Comparison of ENCODE assay signal across 27 cellular contexts in genomic region chr20:2698186-2698817, GRCh38. TPM values are rescaled to one million over a fixed set of nuclear protein-coding genes. Genes with fewer than 3 reads are reported as not detected.
A peak's percentile ranks its signal among the peaks of the same experiment; 100 is the strongest.
DNase-seq lines count a peak whose midpoint lies in the region; ATAC-seq and TF ChIP-seq lines count a peak whose summit lies in the region.
"Had no signal": no experiment of that assay in that cellular context is flagged by ENCODE, and none has a peak within 500 bp of the region (broad histone marks: within the 10 kb centered on the region; RNA-seq: fewer than 3 reads in every experiment).

No MANE protein-coding gene starts in this region.

- H3K79me1 ChIP-seq in neuronal stem cell (ENCODE audit: low read depth, low read length), result no peaks in the 10 kb centered on the region

- H2BK15ac ChIP-seq in neuronal stem cell (ENCODE audit: low read length), result no peak overlapping the region

- H3K9me3 ChIP-seq in neuronal stem cell (replicated peaks in 1 of 2; ENCODE audit: control insufficient read depth in 2 of 2, insufficient read depth in 1 of 2, low read depth in 1 of 2, low read length in 2 of 2), result no peaks in the 10 kb centered on the region
- no peaks in the 10 kb centered on the region for H3K9me3 ChIP-seq in mucosa of descending colon
- H3K9me3 ChIP-seq: esophagus squamous epithelium, thoracic aorta had no signal

- intact Hi-C loops in mucosa of descending colon (cut with DNase I, micrococcal nuclease), result no loop called here

- H4K91ac ChIP-seq in neuronal stem cell (ENCODE audit: low read depth, low read length, poor library complexity), result no peak overlapping the region

- H3K27me3 Mint-ChIP-seq in activated T-cell treated with anti-CD3 and anti-CD28 coated beads, Interleukin-2, amount 50 U/mL, for 24 hours, result peaks cover 31% of the 10 kb centered on the region
- peaks cover 64% of the 10 kb centered on the region for H3K27me3 Mint-ChIP-seq in type B pancreatic cell

- H3K27ac Mint-ChIP-seq in activated T-cell treated with anti-CD3 and anti-CD28 coated beads, Interleukin-2, amount 50 U/mL, for 24 hours, result no peak overlapping the region
- no peak overlapping the region for H3K27ac Mint-ChIP-seq in type B pancreatic cell
- H3K27ac Mint-ChIP-seq: activated CD8-positive, alpha-beta T cell treated with anti-CD3 and anti-CD28 coated beads for 36 hours; CD4-positive, alpha-beta memory T cell; natural killer cell; T-helper 2 cell treated with Interferon-gamma antibody and Interleukin-4, amounts not matched to agents 5 μg/mL and 100 μg/mL, for 36 hours had no signal

- H3K36me3 ChIP-seq in neuronal stem cell (replicated peaks in 1 of 2; ENCODE audit: control insufficient read depth in 2 of 2, insufficient read depth in 2 of 2, low read length in 2 of 2) (no peaks in the 10 kb centered on the region), mucosa of descending colon (ENCODE audit: low read depth) (no peaks in the 10 kb centered on the region)
- H3K36me3 ChIP-seq: esophagus squamous epithelium, thoracic aorta had no signal

- H3K4me1 ChIP-seq in neuronal stem cell (ENCODE audit: control insufficient read depth in 2 of 2, insufficient read depth in 1 of 2, low read depth in 1 of 2, low read length in 2 of 2) (peaks cover 12 to 18% of the 10 kb centered on the region in 2 donors), mucosa of descending colon (ENCODE audit: low read depth) (peaks cover 8% of the 10 kb centered on the region)
- H3K4me1 ChIP-seq: foreskin keratinocyte had no signal

- ATAC-seq in HG02798 (IDR thresholded peaks at IDR 0.05; ENCODE audit: poor library complexity, unreplicated experiment) (no peak), mucosa of descending colon (no peak)
- ATAC-seq: activated CD8-positive, alpha-beta T cell treated with anti-CD3 and anti-CD28 coated beads for 36 hours; activated T-cell treated with anti-CD3 and anti-CD28 coated beads, Interleukin-2, amount 50 U/mL, for 4 hours; foreskin keratinocyte; natural killer cell had no signal

- WGBS in neuronal stem cell (ENCODE audit: extremely low coverage in 2 of 2, insufficient read length in 2 of 2, insufficient replicate concordance in 1 of 2), 2 donors, result no CpG with 5 or more reads among the region's 4 CpGs

- no peaks in the 10 kb centered on the region for H3K36me3 Mint-ChIP-seq in activated T-cell treated with anti-CD3 and anti-CD28 coated beads, Interleukin-2, amount 50 U/mL, for 24 hours (ENCODE audit: low read depth)
- no peaks in the 10 kb centered on the region for H3K36me3 Mint-ChIP-seq in type B pancreatic cell
- H3K36me3 Mint-ChIP-seq: CD4-positive, alpha-beta memory T cell; natural killer cell had no signal

- H3K9me3 Mint-ChIP-seq in activated T-cell treated with anti-CD3 and anti-CD28 coated beads, Interleukin-2, amount 50 U/mL, for 24 hours, result no peaks in the 10 kb centered on the region
- no peaks in the 10 kb centered on the region for H3K9me3 Mint-ChIP-seq in type B pancreatic cell
- H3K9me3 Mint-ChIP-seq: activated CD8-positive, alpha-beta T cell treated with anti-CD3 and anti-CD28 coated beads for 36 hours; activated T-cell treated with anti-CD3 and anti-CD28 coated beads, Interleukin-2, amount 50 U/mL, for 4 hours; CD4-positive, alpha-beta memory T cell; natural killer cell; T-helper 2 cell treated with Interferon-gamma antibody and Interleukin-4, amounts not matched to agents 5 μg/mL and 100 μg/mL, for 36 hours had no signal

- no peak overlapping the region for H3K4me2 ChIP-seq in neuronal stem cell (ENCODE audit: insufficient read depth, low read length, poor library complexity, severe bottlenecking)

- no peak overlapping the region for H3K4ac ChIP-seq in neuronal stem cell (ENCODE audit: low read length)

- TF ChIP-seq CTCF in coronary artery (IDR thresholded peaks at IDR 0.05) (no peak), type B pancreatic cell (conservative IDR thresholded peaks at IDR 0.05) (no peak), mucosa of descending colon (IDR thresholded peaks at IDR 0.05) (no peak)

- peak overlapping the region; percentile 32 for H2BK120ac ChIP-seq in neuronal stem cell (ENCODE audit: low read depth, low read length)

- H3K4me3 ChIP-seq in coronary artery (no peak overlapping the region), neuronal stem cell (ENCODE audit: low read length in 2 of 2) (no peak overlapping the region), mucosa of descending colon (no peak overlapping the region)
- H3K4me3 ChIP-seq: esophagus squamous epithelium, thoracic aorta had no signal

- DNase-seq in activated T-cell treated with anti-CD3 and anti-CD28 coated beads, Interleukin-2, amount 50 U/mL, for 24 hours, result peak; percentile 25
- no peak for DNase-seq in activated T-cell treated with anti-CD3 and anti-CD28 coated beads, Interleukin-2, amount 50 U/mL, for 1 hour
- DNase-seq in coronary artery (ENCODE audit: low spot score), result peak; percentile 65
- no peak for DNase-seq in neuronal stem cell (ENCODE audit: low spot score)
- peak; percentile 64 for DNase-seq in type B pancreatic cell (ENCODE audit: extremely low spot score, unreplicated experiment)
- no peak for DNase-seq in NK-92 (lab: John Stamatoyannopoulos, UW; ENCODE audit: unreplicated experiment)
- DNase-seq in mucosa of descending colon, result no peak
- DNase-seq: activated CD4-positive, alpha-beta T cell treated with anti-CD3 and anti-CD28 coated beads for 1 hour; activated CD8-positive, alpha-beta T cell treated with anti-CD3 and anti-CD28 coated beads for 36 hours; activated gamma-delta T cell treated with Interleukin-2 at 50 U/mL for 16 hours; activated T-cell treated with anti-CD3 and anti-CD28 coated beads, Interleukin-2, amount 50 U/mL, for 4 hours; caudate nucleus; CD4-positive, alpha-beta memory T cell; dermis blood vessel endothelial cell; esophagus squamous epithelium; foreskin keratinocyte; GOT3; kidney; natural killer cell; NCI-H2081 treated with DMSO at 0.1 percent for 48 hours; NCI-H2227 treated with DMSO at 0.1 percent for 48 hours; NCI-H526 treated with DMSO at 0.1 percent for 48 hours; small intestine; stimulated activated naive CD4-positive, alpha-beta T cell treated with Interleukin-2 at 50 U/mL for 16 hours had no signal

- no peak overlapping the region for H3K9ac ChIP-seq in neuronal stem cell (ENCODE audit: low read depth, low read length, poor library complexity)

- H2AFZ ChIP-seq in neuronal stem cell (ENCODE audit: low read length), result no peak overlapping the region

- peak overlapping the region; percentile 54 for H4K8ac ChIP-seq in neuronal stem cell (ENCODE audit: low read depth, low read length)

- peak overlapping the region; percentile 31 for H3K23ac ChIP-seq in neuronal stem cell (ENCODE audit: low read depth, low read length, poor library complexity)

- H3K14ac ChIP-seq in neuronal stem cell (ENCODE audit: low read length), result peak overlapping the region; percentile 73

- H3K27ac ChIP-seq in coronary artery, result no peak overlapping the region
- no peak overlapping the region for H3K27ac ChIP-seq in neuronal stem cell (replicated peaks; ENCODE audit: low read length)
- H3K27ac ChIP-seq: esophagus squamous epithelium, foreskin keratinocyte, thoracic aorta had no signal

- H3K27me3 ChIP-seq in neuronal stem cell (ENCODE audit: control insufficient read depth in 3 of 3, insufficient read depth in 3 of 3, low read depth in 1 of 3, low read length in 3 of 3), result peaks cover 16 to 42% (median 32%) of the 10 kb centered on the region in 3 experiments

- no peaks in the 10 kb centered on the region for H3K4me1 Mint-ChIP-seq in activated T-cell treated with anti-CD3 and anti-CD28 coated beads, Interleukin-2, amount 50 U/mL, for 24 hours (ENCODE audit: low read depth)
- H3K4me1 Mint-ChIP-seq in type B pancreatic cell (ENCODE audit: unreplicated experiment), result peaks cover 9% of the 10 kb centered on the region
- H3K4me1 Mint-ChIP-seq: CD4-positive, alpha-beta memory T cell had no signal

- no peak overlapping the region for H3K4me3 Mint-ChIP-seq in activated T-cell treated with anti-CD3 and anti-CD28 coated beads, Interleukin-2, amount 50 U/mL, for 24 hours
- no peak overlapping the region for H3K4me3 Mint-ChIP-seq in type B pancreatic cell
- H3K4me3 Mint-ChIP-seq: activated CD8-positive, alpha-beta T cell treated with anti-CD3 and anti-CD28 coated beads for 36 hours; activated T-cell treated with anti-CD3 and anti-CD28 coated beads, Interleukin-2, amount 50 U/mL, for 4 hours; CD4-positive, alpha-beta memory T cell; natural killer cell; T-helper 2 cell treated with Interferon-gamma antibody and Interleukin-4, amounts not matched to agents 5 μg/mL and 100 μg/mL, for 36 hours had no signal

- H2BK12ac ChIP-seq in neuronal stem cell (ENCODE audit: low read length), result no peak overlapping the region

- H2BK5ac ChIP-seq in neuronal stem cell (ENCODE audit: low read length), result no peak overlapping the region

- H2AK5ac ChIP-seq in neuronal stem cell (ENCODE audit: low read depth, low read length), result peak overlapping the region; percentile 70

- peak overlapping the region; percentile 39 for H3K18ac ChIP-seq in neuronal stem cell (ENCODE audit: low read length)

RNA-seq across cellular contexts. Expression of gene EBF4, which starts 5.7 kb away (rescaled TPM):
- polyA plus RNA-seq in neuronal stem cell (2013, experiment 1 of 2), result 19.6 TPM
- polyA plus RNA-seq in neuronal stem cell (2013, experiment 2 of 2), result 17.3 TPM
- 11.4 and 17.9 TPM in 2 replicates for total RNA-seq in type B pancreatic cell (ENCODE audit: low replicate concordance)
- total RNA-seq in mucosa of descending colon, result 10 to 100 TPM in 1 of 3 donors, 1 to 10 TPM in 2; 3.6 to 53.3 (median 4.5) TPM

RNA-seq across cellular contexts. Expression of gene IDH3B, which starts 34.3 kb away (rescaled TPM):
- polyA plus RNA-seq in neuronal stem cell (2013, experiment 1 of 2), result 44.0 TPM
- 43.1 TPM for polyA plus RNA-seq in neuronal stem cell (2013, experiment 2 of 2)
- 85.6 and 101 TPM in 2 replicates for total RNA-seq in type B pancreatic cell (ENCODE audit: low replicate concordance)
- total RNA-seq in mucosa of descending colon, result 100 to 1,000 TPM; 112 to 128 (median 123) TPM

RNA-seq across cellular contexts. Expression of gene NOP56, which starts 45.9 kb away (rescaled TPM):
- polyA plus RNA-seq in neuronal stem cell (2013, experiment 1 of 2), result 194 TPM
- 188 TPM for polyA plus RNA-seq in neuronal stem cell (2013, experiment 2 of 2)
- total RNA-seq in type B pancreatic cell (ENCODE audit: low replicate concordance) (203 and 364 TPM in 2 replicates), mucosa of descending colon (100 to 1,000 TPM in 2 of 3 donors, 10 to 100 TPM in 1; 80.8 to 116 (median 107) TPM)

Comparison
In these comparisons a context has a peak if more than half of its experiments do, and no peak if none do; other contexts are left out.
1. DNase-seq: peak in activated T-cell treated with anti-CD3 and anti-CD28 coated beads, Interleukin-2, amount 50 U/mL, for 24 hours (single experiment), coronary artery (single experiment) and type B pancreatic cell (single experiment); none in activated T-cell treated with anti-CD3 and anti-CD28 coated beads, Interleukin-2, amount 50 U/mL, for 1 hour (single experiment), neuronal stem cell (single experiment), NK-92 (single experiment) and mucosa of descending colon (0 of 3).